Comparison of ENCODE assay signal across 14 cellular contexts in the genomic region with DNA sequence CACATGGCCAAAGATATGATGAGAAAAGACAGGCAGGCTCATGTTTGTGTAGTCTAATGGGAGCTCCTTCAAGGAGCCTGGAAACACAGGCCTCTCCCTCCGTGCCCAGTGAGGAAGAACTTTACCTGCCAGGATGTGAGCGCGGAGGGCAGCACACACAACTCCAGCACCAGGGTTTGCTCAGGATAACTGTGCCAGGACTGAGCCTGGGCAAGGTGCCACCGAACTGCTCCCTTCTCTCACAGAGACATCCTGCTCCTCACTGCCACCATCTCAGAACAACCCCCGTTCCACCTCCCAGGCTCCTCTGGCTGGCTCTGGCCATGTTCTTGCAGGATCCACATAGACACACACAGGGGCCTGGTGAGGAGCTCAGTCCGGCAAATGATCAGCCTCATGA.
DNase-seq lines count a peak whose midpoint lies in the region; ATAC-seq and TF ChIP-seq lines count a peak whose summit lies in the region.
"Had no signal": no experiment of that assay in that cellular context is flagged by ENCODE, and none has a peak within 500 bp of the region (broad histone marks: within the 10 kb centered on the region; RNA-seq: fewer than 3 reads in every experiment).

No MANE protein-coding gene starts in this region.

- H3K27me3 ChIP-seq in CD8-positive, alpha-beta T cell (ENCODE audit: insufficient read depth, low read length): no peaks in the 10 kb centered on the region
- H3K27me3 ChIP-seq in PC-3 (ENCODE audit: low read length): no peaks in the 10 kb centered on the region
- no peaks in the 10 kb centered on the region for H3K27me3 ChIP-seq in naive thymus-derived CD4-positive, alpha-beta T cell (ENCODE audit: control insufficient read depth in 2 of 2, insufficient read depth in 2 of 2, low read length in 2 of 2)
- H3K27me3 ChIP-seq in aorta (ENCODE audit: control insufficient read depth in 1 of 2, insufficient read depth in 2 of 2, low read length in 1 of 2): no peaks in the 10 kb centered on the region
- H3K27me3 ChIP-seq: heart left ventricle, testis had no signal

- ATAC-seq in CD8-positive, alpha-beta T cell: no peak
- peak; percentile 1 for ATAC-seq in GM19023 (IDR thresholded peaks at IDR 0.05; ENCODE audit: unreplicated experiment)
- no peak for ATAC-seq in PC-3
- no peak for ATAC-seq in naive thymus-derived CD4-positive, alpha-beta T cell
- ATAC-seq in HG02678 (IDR thresholded peaks at IDR 0.05; ENCODE audit: unreplicated experiment): no peak
- no peak for ATAC-seq in aorta (ENCODE audit: low FRiP score)
- no peak for ATAC-seq in HG02610 (IDR thresholded peaks at IDR 0.05; ENCODE audit: unreplicated experiment)
- ATAC-seq: heart left ventricle had no signal

- no peaks in the 10 kb centered on the region for H4K20me1 ChIP-seq in PC-3 (ENCODE audit: low read length)

- intact Hi-C loops in CD8-positive, alpha-beta T cell (cut with DNase I, micrococcal nuclease): no loop called here
- intact Hi-C loops in PC-3 (cut with micrococcal nuclease) (no loop called here), aorta (cut with DNase I) (no loop called here)
- intact Hi-C loops in naive thymus-derived CD4-positive, alpha-beta T cell (cut with micrococcal nuclease): no loop called here

- no peak overlapping the region for H3K9ac ChIP-seq in PC-3 (ENCODE audit: low read length)

- no peak overlapping the region for H2AFZ ChIP-seq in PC-3 (ENCODE audit: low read length)

- no peak overlapping the region for H3K4me3 Mint-ChIP-seq in CD8-positive, alpha-beta T cell
- H3K4me3 Mint-ChIP-seq in naive thymus-derived CD4-positive, alpha-beta T cell: no peak overlapping the region
- H3K4me3 Mint-ChIP-seq: activated naive CD4-positive, alpha-beta T cell treated with anti-CD3 and anti-CD28 coated beads, Interleukin-2, amount 50 U/mL, for 24 hours; neural crest cell had no signal

- no peak overlapping the region for H3K4me2 ChIP-seq in PC-3 (ENCODE audit: low read length)

- CTCF ChIA-PET in CD8-positive, alpha-beta T cell (lab: Charles Lee): interaction anchor here (0.9 to 1.5 kb wide), 2 partner anchors 120 to 240 kb away, joined by 3 to 5 read pairs; no protein-coding TSS in a partner anchor
- CTCF ChIA-PET in PC-3 (lab: Charles Lee): interaction anchor here (0.5 kb wide), 1 partner anchor 124 kb away, joined by 7 read pairs; no protein-coding TSS in a partner anchor
- CTCF ChIA-PET in naive thymus-derived CD4-positive, alpha-beta T cell (lab: Charles Lee): interaction anchor here (1.1 kb wide), 1 partner anchor 120 kb away, joined by 3 read pairs; no protein-coding TSS in a partner anchor

- no peaks in the 10 kb centered on the region for H3K9me2 ChIP-seq in PC-3 (replicated peaks; ENCODE audit: low read length)

- no peaks in the 10 kb centered on the region for H3K4me1 ChIP-seq in CD8-positive, alpha-beta T cell (ENCODE audit: insufficient read depth, low read length)
- H3K4me1 ChIP-seq in PC-3 (ENCODE audit: insufficient read depth, low read length): peaks cover 9% of the 10 kb centered on the region; the same call in 1 of the 2 replicates
- H3K4me1 ChIP-seq in naive thymus-derived CD4-positive, alpha-beta T cell (ENCODE audit: control insufficient read depth in 2 of 2, insufficient read depth in 2 of 2, low read length in 2 of 2): no peaks in the 10 kb centered on the region
- H3K4me1 ChIP-seq in aorta (ENCODE audit: control insufficient read depth in 1 of 2, insufficient read depth in 2 of 2, low read length in 2 of 2): no peaks in the 10 kb centered on the region
- H3K4me1 ChIP-seq: heart left ventricle, left ventricle myocardium inferior, testis had no signal

- POLR2A ChIA-PET in CD8-positive, alpha-beta T cell (lab: Charles Lee): no interaction called here
- POLR2A ChIA-PET in PC-3 (lab: Charles Lee; ENCODE audit: unreplicated experiment): interaction anchor here (0.5 kb wide), 1 partner anchor 103 kb away, joined by 3 read pairs; no protein-coding TSS in a partner anchor
- POLR2A ChIA-PET in naive thymus-derived CD4-positive, alpha-beta T cell (lab: Charles Lee): no interaction called here

- TF ChIP-seq CTCF in CD8-positive, alpha-beta T cell (IDR thresholded peaks at IDR 0.05): no peak
- TF ChIP-seq CTCF in PC-3 (conservative IDR thresholded peaks at IDR 0.05; ENCODE audit: low read depth, low read length): no peak

- DNase-seq in CD8-positive, alpha-beta T cell: no peak
- DNase-seq in PC-3: no peak
- no peak for DNase-seq in naive thymus-derived CD4-positive, alpha-beta T cell
- DNase-seq in aorta: no peak
- no peak for DNase-seq in KG1 (lab: John Stamatoyannopoulos, UW)
- DNase-seq: heart left ventricle, left ventricle myocardium inferior, T-helper 2 cell, testis had no signal

- H3K27ac Mint-ChIP-seq in CD8-positive, alpha-beta T cell: peak overlapping the region; percentile 84
- peak overlapping the region in 7 of 9 donors; percentile 26 to 84 (median 70) for H3K27ac Mint-ChIP-seq in naive thymus-derived CD4-positive, alpha-beta T cell

- no peaks in the 10 kb centered on the region for H3K27me3 Mint-ChIP-seq in CD8-positive, alpha-beta T cell (ENCODE audit: low read depth)
- H3K27me3 Mint-ChIP-seq in naive thymus-derived CD4-positive, alpha-beta T cell: no peaks in the 10 kb centered on the region
- H3K27me3 Mint-ChIP-seq: activated naive CD4-positive, alpha-beta T cell treated with anti-CD3 and anti-CD28 coated beads, Interleukin-2, amount 50 U/mL, for 24 hours had no signal

- peaks cover 94% of the 10 kb centered on the region for H3K36me3 Mint-ChIP-seq in CD8-positive, alpha-beta T cell
- peaks cover 12 to 50% (median 20%) of the 10 kb centered on the region in 5 donors for H3K36me3 Mint-ChIP-seq in naive thymus-derived CD4-positive, alpha-beta T cell

- H3K9me3 Mint-ChIP-seq in CD8-positive, alpha-beta T cell: no peaks in the 10 kb centered on the region
- peaks cover 0 to 2% (median 0%) of the 10 kb centered on the region in 11 donors for H3K9me3 Mint-ChIP-seq in naive thymus-derived CD4-positive, alpha-beta T cell
- H3K9me3 Mint-ChIP-seq: activated naive CD4-positive, alpha-beta T cell treated with anti-CD3 and anti-CD28 coated beads, Interleukin-2, amount 50 U/mL, for 24 hours; neural crest cell had no signal

- no peaks in the 10 kb centered on the region for H3K9me3 ChIP-seq in CD8-positive, alpha-beta T cell (ENCODE audit: low read length)
- H3K9me3 ChIP-seq in PC-3 (ENCODE audit: low read length) (no peaks in the 10 kb centered on the region), aorta (ENCODE audit: control insufficient read depth, low read length) (no peaks in the 10 kb centered on the region)
- H3K9me3 ChIP-seq in naive thymus-derived CD4-positive, alpha-beta T cell (ENCODE audit: control insufficient read depth in 2 of 3, low read length in 3 of 3): no peaks in the 10 kb centered on the region
- H3K9me3 ChIP-seq: heart left ventricle, left ventricle myocardium inferior, testis had no signal

- no TSS peak for BruUV-seq in PC-3 (replicated peaks; lab: Mats Ljungman, UMichigan)

- no peak overlapping the region for H3K27ac ChIP-seq in CD8-positive, alpha-beta T cell (ENCODE audit: low read depth, low read length)
- peak overlapping the region; percentile 9 for H3K27ac ChIP-seq in PC-3 (ENCODE audit: low read length)
- no peak overlapping the region for H3K27ac ChIP-seq in naive thymus-derived CD4-positive, alpha-beta T cell (ENCODE audit: low read depth, low read length)
- no peak overlapping the region for H3K27ac ChIP-seq in aorta (ENCODE audit: low read depth in 1 of 2, low read length in 2 of 2)
- H3K27ac ChIP-seq: heart left ventricle, left ventricle myocardium inferior, testis had no signal

- H3K79me2 ChIP-seq in PC-3 (ENCODE audit: low read length): no peaks in the 10 kb centered on the region

- no peak overlapping the region for H3K4me3 ChIP-seq in CD8-positive, alpha-beta T cell (ENCODE audit: low read depth, low read length)
- H3K4me3 ChIP-seq in PC-3 (ENCODE audit: low read length): no peak overlapping the region
- no peak overlapping the region for H3K4me3 ChIP-seq in naive thymus-derived CD4-positive, alpha-beta T cell (ENCODE audit: low read length)
- H3K4me3 ChIP-seq in aorta (ENCODE audit: low read length in 2 of 2): no peak overlapping the region
- H3K4me3 ChIP-seq: heart left ventricle, left ventricle myocardium inferior, testis had no signal

- H3F3A ChIP-seq in PC-3 (ENCODE audit: low read length, unreplicated experiment): no peaks in the 10 kb centered on the region

- H3K36me3 ChIP-seq in CD8-positive, alpha-beta T cell (ENCODE audit: insufficient read depth, low read length): peaks cover 93% of the 10 kb centered on the region
- H3K36me3 ChIP-seq in PC-3 (ENCODE audit: low read depth, low read length): peaks cover 31% of the 10 kb centered on the region
- peaks cover 25 to 100% (median 61%) of the 10 kb centered on the region in 3 experiments for H3K36me3 ChIP-seq in naive thymus-derived CD4-positive, alpha-beta T cell (ENCODE audit: control insufficient read depth in 2 of 3, insufficient read depth in 3 of 3, low read length in 3 of 3)
- no peaks in the 10 kb centered on the region for H3K36me3 ChIP-seq in aorta (ENCODE audit: control insufficient read depth in 1 of 2, insufficient read depth in 2 of 2, low read length in 1 of 2)
- H3K36me3 ChIP-seq: left ventricle myocardium inferior had no signal

- H3K4me1 Mint-ChIP-seq in CD8-positive, alpha-beta T cell (ENCODE audit: low read depth): peaks cover 4% of the 10 kb centered on the region
- H3K4me1 Mint-ChIP-seq in naive thymus-derived CD4-positive, alpha-beta T cell: peaks cover 0 to 7% (median 0%) of the 10 kb centered on the region in 7 donors
- H3K4me1 Mint-ChIP-seq: activated naive CD4-positive, alpha-beta T cell treated with anti-CD3 and anti-CD28 coated beads, Interleukin-2, amount 50 U/mL, for 24 hours had no signal

- 82 to 89% methylated on average over 6 of the region's 6 CpGs for WGBS in aorta, 2 donors
